ENCODE assay signal across 1 cellular context in the genomic region with DNA sequence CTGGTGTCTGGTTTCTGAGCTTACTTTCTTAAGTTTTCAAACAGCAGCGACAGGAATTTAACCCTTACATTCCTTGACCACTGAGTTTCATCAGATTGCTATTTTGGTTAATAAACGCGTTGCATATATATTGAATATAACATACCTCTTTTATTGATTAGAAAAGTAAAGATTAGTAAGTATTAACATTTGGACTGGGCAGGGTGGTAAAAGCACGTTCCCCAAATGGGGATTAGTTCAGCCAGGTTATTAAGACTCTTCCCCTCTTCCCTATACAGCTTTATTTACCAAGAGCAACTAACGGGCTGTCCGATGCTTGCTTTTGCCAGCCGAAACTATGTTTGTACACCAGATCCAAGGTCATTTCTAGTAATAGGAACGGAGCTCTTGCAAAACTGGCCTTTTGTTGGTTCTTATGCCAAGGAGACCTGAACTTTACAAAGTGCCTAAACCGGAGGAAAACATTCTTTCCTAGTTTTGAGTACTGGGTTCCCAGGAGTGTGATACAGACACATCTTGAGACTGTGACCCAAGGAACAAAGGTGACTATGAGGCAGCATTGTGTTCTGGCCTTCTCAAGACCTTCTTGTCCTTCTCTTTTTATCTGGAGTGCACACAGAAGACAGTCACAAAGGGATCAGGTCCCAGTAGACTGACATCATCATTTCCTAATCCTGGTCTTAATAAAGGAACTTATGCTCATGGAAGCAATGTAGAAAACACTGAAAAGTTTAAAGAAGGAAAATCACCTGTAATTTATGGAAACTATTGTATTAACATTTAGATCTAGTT.
TF ChIP-seq lines count a peak whose summit lies in the region.

No MANE protein-coding gene starts in this region.

TF ChIP-seq in HepG2, 621 proteins besides CTCF, POLR2A, EP300 and RAD21 (continued from another document and continues in another):
- TF ChIP-seq, protein P1, sequence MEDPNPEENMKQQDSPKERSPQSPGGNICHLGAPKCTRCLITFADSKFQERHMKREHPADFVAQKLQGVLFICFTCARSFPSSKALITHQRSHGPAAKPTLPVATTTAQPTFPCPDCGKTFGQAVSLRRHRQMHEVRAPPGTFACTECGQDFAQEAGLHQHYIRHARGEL (CRISPR knock-in tag; IDR thresholded peaks at IDR 0.05): no peak
- TF ChIP-seq ZFP82 (CRISPR knock-in tag; IDR thresholded peaks at IDR 0.05; ENCODE audit: borderline replicate concordance): no peak
- no peak for TF ChIP-seq ZNF841 (CRISPR knock-in tag; IDR thresholded peaks at IDR 0.05; ENCODE audit: borderline replicate concordance)
- TF ChIP-seq ZNF382 (CRISPR knock-in tag; IDR thresholded peaks at IDR 0.05; ENCODE audit: borderline replicate concordance): no peak
- no peak for TF ChIP-seq ZSCAN21 (CRISPR knock-in tag; IDR thresholded peaks at IDR 0.05; ENCODE audit: borderline replicate concordance)
- no peak for TF ChIP-seq ZBTB1 (CRISPR knock-in tag; IDR thresholded peaks at IDR 0.05; ENCODE audit: borderline replicate concordance)
- 0 out of 2 replicates have a peak, but pooled peaks have one; percentile 38 for TF ChIP-seq ARNT2 (CRISPR knock-in tag; IDR thresholded peaks at IDR 0.05; ENCODE audit: low read depth)
- TF ChIP-seq FOXO4 (CRISPR knock-in tag; conservative IDR thresholded peaks at IDR 0.05): no peak
- TF ChIP-seq, protein P2, sequence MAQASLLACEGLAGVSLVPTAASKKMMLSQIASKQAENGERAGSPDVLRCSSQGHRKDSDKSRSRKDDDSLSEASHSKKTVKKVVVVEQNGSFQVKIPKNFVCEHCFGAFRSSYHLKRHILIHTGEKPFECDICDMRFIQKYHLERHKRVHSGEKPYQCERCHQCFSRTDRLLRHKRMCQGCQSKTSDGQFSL (CRISPR knock-in tag; IDR thresholded peaks at IDR 0.05): no peak
- TF ChIP-seq ZBTB20 (CRISPR knock-in tag; IDR thresholded peaks at IDR 0.05; ENCODE audit: borderline replicate concordance, low read depth): peak; percentile 72; the same call in 1 of the 2 replicates
- peak; percentile 44; the same call in 1 of the 2 replicates for TF ChIP-seq RBFOX2 (IDR thresholded peaks at IDR 0.05; ENCODE audit: low read depth, low read length)
- peak; percentile 31 for TF ChIP-seq ZEB1 (IDR thresholded peaks at IDR 0.05; ENCODE audit: insufficient replicate concordance, low read depth)
- no peak for TF ChIP-seq ZNF766 (CRISPR knock-in tag; IDR thresholded peaks at IDR 0.05; ENCODE audit: borderline replicate concordance)
- TF ChIP-seq ZC3H4 (CRISPR knock-in tag; IDR thresholded peaks at IDR 0.05; ENCODE audit: borderline replicate concordance): no peak
- TF ChIP-seq ZNF253 (CRISPR knock-in tag; IDR thresholded peaks at IDR 0.05; ENCODE audit: borderline replicate concordance): no peak
- TF ChIP-seq ZBTB34 (CRISPR knock-in tag; IDR thresholded peaks at IDR 0.05): peak; percentile 85
- TF ChIP-seq SOX6 (IDR thresholded peaks at IDR 0.05): no peak
- peak; percentile 96 for TF ChIP-seq SOX6 (CRISPR knock-in tag; IDR thresholded peaks at IDR 0.05)
- TF ChIP-seq MAFF (IDR thresholded peaks at IDR 0.05; ENCODE audit: low read depth, low read length): no peak
- TF ChIP-seq PHB2 (IDR thresholded peaks at IDR 0.05; ENCODE audit: partially characterized antibody): no peak
- no peak for TF ChIP-seq ZNF496 (CRISPR knock-in tag; IDR thresholded peaks at IDR 0.05; ENCODE audit: insufficient replicate concordance)
- peak; percentile 95 for TF ChIP-seq PITX1 (CRISPR knock-in tag; IDR thresholded peaks at IDR 0.05)
- no peak for TF ChIP-seq YEATS2 (CRISPR knock-in tag; IDR thresholded peaks at IDR 0.05; ENCODE audit: borderline replicate concordance)
- TF ChIP-seq, protein P3, sequence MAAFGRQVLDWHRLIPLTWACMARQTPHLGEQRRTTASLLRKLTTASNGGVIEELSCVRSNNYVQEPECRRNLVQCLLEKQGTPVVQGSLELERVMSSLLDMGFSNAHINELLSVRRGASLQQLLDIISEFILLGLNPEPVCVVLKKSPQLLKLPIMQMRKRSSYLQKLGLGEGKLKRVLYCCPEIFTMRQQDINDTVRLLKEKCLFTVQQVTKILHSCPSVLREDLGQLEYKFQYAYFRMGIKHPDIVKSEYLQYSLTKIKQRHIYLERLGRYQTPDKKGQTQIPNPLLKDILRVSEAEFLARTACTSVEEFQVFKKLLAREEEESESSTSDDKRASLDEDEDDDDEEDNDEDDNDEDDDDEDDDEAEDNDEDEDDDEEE (CRISPR knock-in tag; IDR thresholded peaks at IDR 0.05): no peak
- TF ChIP-seq ZNF124 (CRISPR knock-in tag; IDR thresholded peaks at IDR 0.05): no peak
- no peak for TF ChIP-seq ZFAT (CRISPR knock-in tag; conservative IDR thresholded peaks at IDR 0.05)
- TF ChIP-seq RCOR2 (CRISPR knock-in tag; IDR thresholded peaks at IDR 0.05): peak; percentile 82
- peak; percentile 82; the same call in 1 of the 2 replicates for TF ChIP-seq FOXJ3 (CRISPR knock-in tag; IDR thresholded peaks at IDR 0.05; ENCODE audit: borderline replicate concordance)
- peak; percentile 56 for TF ChIP-seq TCF7 (IDR thresholded peaks at IDR 0.05; ENCODE audit: low read depth)
- no peak for TF ChIP-seq ISX (CRISPR knock-in tag; conservative IDR thresholded peaks at IDR 0.05)
- no peak for TF ChIP-seq ZNF33B (CRISPR knock-in tag; IDR thresholded peaks at IDR 0.05)
- no peak for TF ChIP-seq ZNF510 (CRISPR knock-in tag; IDR thresholded peaks at IDR 0.05; ENCODE audit: low read depth)
- no peak for TF ChIP-seq ZNF644 (CRISPR knock-in tag; IDR thresholded peaks at IDR 0.05; ENCODE audit: low read depth)
- no peak for TF ChIP-seq ZNF432 (CRISPR knock-in tag; IDR thresholded peaks at IDR 0.05; ENCODE audit: borderline replicate concordance)
- TF ChIP-seq, protein P4, sequence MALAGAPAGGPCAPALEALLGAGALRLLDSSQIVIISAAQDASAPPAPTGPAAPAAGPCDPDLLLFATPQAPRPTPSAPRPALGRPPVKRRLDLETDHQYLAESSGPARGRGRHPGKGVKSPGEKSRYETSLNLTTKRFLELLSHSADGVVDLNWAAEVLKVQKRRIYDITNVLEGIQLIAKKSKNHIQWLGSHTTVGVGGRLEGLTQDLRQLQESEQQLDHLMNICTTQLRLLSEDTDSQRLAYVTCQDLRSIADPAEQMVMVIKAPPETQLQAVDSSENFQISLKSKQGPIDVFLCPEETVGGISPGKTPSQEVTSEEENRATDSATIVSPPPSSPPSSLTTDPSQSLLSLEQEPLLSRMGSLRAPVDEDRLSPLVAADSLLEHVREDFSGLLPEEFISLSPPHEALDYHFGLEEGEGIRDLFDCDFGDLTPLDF (CRISPR knock-in tag; IDR thresholded peaks at IDR 0.05): no peak
- no peak for TF ChIP-seq DZIP1 (CRISPR knock-in tag; IDR thresholded peaks at IDR 0.05)
- TF ChIP-seq SALL2 (CRISPR knock-in tag; IDR thresholded peaks at IDR 0.05): no peak
- TF ChIP-seq SIX4 (CRISPR knock-in tag; IDR thresholded peaks at IDR 0.05): peak; percentile 68
- TF ChIP-seq ZNF558 (CRISPR knock-in tag; IDR thresholded peaks at IDR 0.05; ENCODE audit: borderline replicate concordance): no peak; the same call in 1 of the 2 replicates
- TF ChIP-seq BCL3 (CRISPR knock-in tag; IDR thresholded peaks at IDR 0.05): no peak
- no peak for TF ChIP-seq ZNF224 (CRISPR knock-in tag; IDR thresholded peaks at IDR 0.05)
- no peak for TF ChIP-seq SCMH1 (CRISPR knock-in tag; IDR thresholded peaks at IDR 0.05; ENCODE audit: borderline replicate concordance)
- TF ChIP-seq SKI (IDR thresholded peaks at IDR 0.05; ENCODE audit: partially characterized antibody): peak; percentile 72
- TF ChIP-seq, protein P5, sequence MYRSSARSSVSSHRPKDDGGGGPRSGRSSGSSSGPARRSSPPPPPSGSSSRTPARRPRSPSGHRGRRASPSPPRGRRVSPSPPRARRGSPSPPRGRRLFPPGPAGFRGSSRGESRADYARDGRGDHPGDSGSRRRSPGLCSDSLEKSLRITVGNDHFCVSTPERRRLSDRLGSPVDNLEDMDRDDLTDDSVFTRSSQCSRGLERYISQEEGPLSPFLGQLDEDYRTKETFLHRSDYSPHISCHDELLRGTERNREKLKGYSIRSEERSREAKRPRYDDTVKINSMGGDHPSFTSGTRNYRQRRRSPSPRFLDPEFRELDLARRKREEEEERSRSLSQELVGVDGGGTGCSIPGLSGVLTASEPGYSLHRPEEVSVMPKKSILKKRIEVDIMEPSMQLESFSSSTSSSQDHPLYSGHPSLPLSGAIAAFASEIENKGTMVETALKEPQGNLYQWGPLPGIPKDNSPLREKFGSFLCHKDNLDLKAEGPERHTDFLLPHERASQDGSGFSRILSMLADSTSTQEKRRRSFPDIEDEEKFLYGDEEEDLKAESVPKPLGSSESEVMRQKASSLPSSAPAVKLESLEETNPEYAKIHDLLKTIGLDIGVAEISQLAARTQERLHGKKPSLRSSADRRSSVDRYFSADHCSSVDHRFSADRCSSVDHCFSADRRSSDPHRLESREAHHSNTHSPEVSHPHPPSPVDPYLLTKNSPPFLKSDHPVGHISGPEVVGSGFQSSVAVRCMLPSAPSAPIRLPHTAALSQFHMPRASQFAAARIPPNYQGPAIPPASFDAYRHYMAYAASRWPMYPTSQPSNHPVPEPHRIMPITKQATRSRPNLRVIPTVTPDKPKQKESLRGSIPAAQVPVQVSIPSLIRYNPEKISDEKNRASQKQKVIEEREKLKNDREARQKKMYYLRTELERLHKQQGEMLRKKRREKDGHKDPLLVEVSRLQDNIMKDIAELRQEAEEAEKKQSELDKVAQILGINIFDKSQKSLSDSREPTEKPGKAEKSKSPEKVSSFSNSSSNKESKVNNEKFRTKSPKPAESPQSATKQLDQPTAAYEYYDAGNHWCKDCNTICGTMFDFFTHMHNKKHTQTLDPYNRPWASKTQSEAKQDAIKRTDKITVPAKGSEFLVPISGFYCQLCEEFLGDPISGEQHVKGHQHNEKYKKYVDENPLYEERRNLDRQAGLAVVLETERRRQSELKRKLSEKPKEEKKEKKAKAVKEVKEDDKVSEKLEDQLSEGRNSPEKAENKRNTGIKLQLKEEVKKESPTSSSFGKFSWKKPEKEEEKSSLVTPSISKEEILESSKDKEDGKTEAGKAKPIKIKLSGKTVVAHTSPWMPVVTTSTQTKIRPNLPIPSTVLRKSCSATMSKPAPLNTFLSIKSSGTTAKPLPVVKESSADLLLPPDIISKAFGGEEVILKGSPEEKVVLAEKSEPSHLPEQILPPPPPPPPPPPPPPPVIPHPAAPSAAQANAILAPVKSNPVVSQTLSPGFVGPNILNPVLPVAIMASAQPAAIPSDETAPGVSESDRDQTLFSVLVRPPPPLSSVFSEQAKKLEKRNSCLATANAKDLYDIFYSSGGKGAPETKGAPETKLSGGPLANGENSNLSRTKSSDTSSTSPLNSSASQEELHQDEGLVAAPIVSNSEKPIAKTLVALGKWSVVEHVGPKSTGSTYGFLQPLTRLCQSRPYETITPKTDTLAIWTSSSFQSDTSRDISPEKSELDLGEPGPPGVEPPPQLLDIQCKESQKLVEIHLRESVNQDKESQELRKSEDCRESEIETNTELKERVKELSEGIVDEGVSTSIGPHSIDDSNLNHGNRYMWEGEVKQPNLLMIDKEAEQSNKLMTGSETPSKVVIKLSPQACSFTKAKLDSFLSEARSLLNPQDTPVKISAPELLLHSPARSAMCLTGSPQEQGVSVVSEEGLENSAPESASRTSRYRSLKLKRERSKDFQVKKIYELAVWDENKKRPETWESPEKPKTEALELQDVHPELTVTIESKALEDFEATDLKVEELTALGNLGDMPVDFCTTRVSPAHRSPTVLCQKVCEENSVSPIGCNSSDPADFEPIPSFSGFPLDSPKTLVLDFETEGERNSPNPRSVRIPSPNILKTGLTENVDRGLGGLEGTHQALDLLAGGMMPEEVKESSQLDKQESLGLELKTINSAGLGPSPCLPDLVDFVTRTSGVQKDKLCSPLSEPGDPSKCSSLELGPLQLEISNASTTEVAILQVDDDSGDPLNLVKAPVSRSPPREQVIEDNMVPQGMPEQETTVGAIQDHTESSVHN (CRISPR knock-in tag; IDR thresholded peaks at IDR 0.05): no peak
- no peak for TF ChIP-seq POLR2AphosphoS2 (IDR thresholded peaks at IDR 0.05; ENCODE audit: low read depth, low read length)
